Comparison of ENCODE assay signal across 22 cellular contexts in the genomic region with DNA sequence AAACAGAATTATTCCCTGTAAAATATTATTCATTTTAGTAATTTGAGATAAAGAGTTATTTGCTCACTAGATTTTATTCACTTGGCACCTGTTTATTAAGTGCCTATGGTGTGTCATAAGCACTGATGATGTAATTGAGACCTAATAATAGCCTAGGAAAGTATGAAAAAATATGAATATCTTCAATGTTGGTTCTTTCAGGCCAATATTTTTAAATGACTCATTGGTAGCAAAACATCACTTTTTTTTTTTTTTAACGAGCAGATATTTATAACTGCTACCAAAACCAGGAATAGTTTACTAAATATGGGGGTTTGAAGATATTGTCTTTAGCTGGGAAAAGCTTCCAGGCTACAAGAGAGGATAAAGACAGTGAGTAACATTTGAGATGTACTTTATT.
DNase-seq lines count a peak whose midpoint lies in the region; ATAC-seq, FAIRE-seq and TF ChIP-seq lines count a peak whose summit lies in the region.
"Had no signal": no experiment of that assay in that cellular context is flagged by ENCODE, and none has a peak within 500 bp of the region (broad histone marks: within the 10 kb centered on the region; RNA-seq: fewer than 3 reads in every experiment).

No MANE protein-coding gene starts in this region.

- 64 to 70% methylated on average over 1 of the region's 1 CpG for WGBS in heart right ventricle, 2 donors

- ATAC-seq in heart right ventricle, result peak in 7 of 8 donors; percentile 27 to 69 (median 58)
- peak; percentile 57 for ATAC-seq in sciatic nerve
- ATAC-seq in HG03457 (IDR thresholded peaks at IDR 0.05; ENCODE audit: unreplicated experiment), result no peak
- ATAC-seq: CD8-positive, alpha-beta T cell; effector memory CD8-positive, alpha-beta T cell; naive thymus-derived CD8-positive, alpha-beta T cell; stimulated activated naive CD8-positive, alpha-beta T cell treated with anti-CD3 and anti-CD28 coated beads, Interleukin-15, Interleukin-2, amounts not matched to agents 100 U/mL and 50 U/mL, for 24 hours had no signal

- H3K4me3 ChIP-seq in AG10803 (ENCODE audit: low read length) (no peak overlapping the region), astrocyte (ENCODE audit: insufficient read depth, low read depth, low read length) (no peak overlapping the region), heart right ventricle (no peak overlapping the region)

- no peaks in the 10 kb centered on the region for H3K27me3 Mint-ChIP-seq in astrocyte (ENCODE audit: low read depth, unreplicated experiment)
- H3K27me3 Mint-ChIP-seq: activated naive CD8-positive, alpha-beta T cell; effector memory CD8-positive, alpha-beta T cell; progenitor cell of endocrine pancreas had no signal

- H3K9ac ChIP-seq in astrocyte (ENCODE audit: low read length), result no peak overlapping the region

- no peaks in the 10 kb centered on the region for H3K9me3 Mint-ChIP-seq in astrocyte (ENCODE audit: unreplicated experiment)
- H3K9me3 Mint-ChIP-seq: CD8-positive, alpha-beta T cell; HFFc6; T-helper 1 cell treated with Interleukin-12 subunit alpha and Interleukin-12 subunit beta and Interleukin-4 antibody, amounts not matched to agents 30 μg/mL and 1 μg/mL, for 36 hours had no signal

- no peaks in the 10 kb centered on the region for H3K27me3 ChIP-seq in astrocyte (ENCODE audit: insufficient read depth, low read length)
- H3K27me3 ChIP-seq in heart right ventricle, result no peaks in the 10 kb centered on the region

- no peak overlapping the region for H3K27ac Mint-ChIP-seq in astrocyte (ENCODE audit: unreplicated experiment)
- H3K27ac Mint-ChIP-seq: activated naive CD8-positive, alpha-beta T cell; CD8-positive, alpha-beta T cell; effector memory CD8-positive, alpha-beta T cell; naive thymus-derived CD8-positive, alpha-beta T cell; progenitor cell of endocrine pancreas; T-helper 1 cell treated with Interleukin-12 subunit alpha and Interleukin-12 subunit beta and Interleukin-4 antibody, amounts not matched to agents 30 μg/mL and 1 μg/mL, for 36 hours had no signal

- FAIRE-seq in astrocyte (lab: Jason Lieb, UNC), result no peak

- H3K4me1 ChIP-seq in astrocyte (ENCODE audit: insufficient read depth, low read length) (peaks cover 6% of the 10 kb centered on the region), heart right ventricle (peaks cover 7 to 41% (median 31%) of the 10 kb centered on the region in 9 donors)

- H3K79me2 ChIP-seq in astrocyte (ENCODE audit: insufficient read depth, low read length), result no peaks in the 10 kb centered on the region

- DNase-seq in AG10803 (ENCODE audit: low read depth), result peak; percentile 56
- DNase-seq in astrocyte (ENCODE audit: low read depth), result no peak
- no peak for DNase-seq in heart right ventricle
- no peak for DNase-seq in sciatic nerve (ENCODE audit: low spot score)
- no peak for DNase-seq in NCI-H1417 (lab: John Stamatoyannopoulos, UW)
- DNase-seq in NCI-H748 treated with DMSO at 0.1 percent for 48 hours (lab: John Stamatoyannopoulos, UW), result no peak
- DNase-seq in activated CD4-positive, alpha-beta T cell treated with anti-CD3 and anti-CD28 coated beads, Interleukin-2, amount 50 U/mL, for 48 hours, result no peak
- DNase-seq: ACHN; caudate nucleus; CD8-positive, alpha-beta T cell; DND-41; effector memory CD8-positive, alpha-beta T cell; foreskin melanocyte; naive thymus-derived CD8-positive, alpha-beta T cell; NCI-H1694; NCI-H2227 treated with DMSO at 0.1 percent for 48 hours; stimulated activated naive CD8-positive, alpha-beta T cell treated with anti-CD3 and anti-CD28 coated beads, Interleukin-15, Interleukin-2, amounts not matched to agents 100 U/mL and 50 U/mL, for 24 hours had no signal

- no peaks in the 10 kb centered on the region for H3K9me3 ChIP-seq in astrocyte (ENCODE audit: insufficient read depth, low read depth, low read length)
- H3K9me3 ChIP-seq in heart right ventricle, result no peaks in the 10 kb centered on the region

- H4K20me1 ChIP-seq in astrocyte (ENCODE audit: insufficient read depth, low read length), result no peaks in the 10 kb centered on the region

- H3K4me1 Mint-ChIP-seq in astrocyte (ENCODE audit: low read depth, unreplicated experiment), result peaks cover 8% of the 10 kb centered on the region
- H3K4me1 Mint-ChIP-seq: naive thymus-derived CD8-positive, alpha-beta T cell had no signal

- no peaks in the 10 kb centered on the region for H3K36me3 Mint-ChIP-seq in astrocyte (ENCODE audit: low read depth, unreplicated experiment)
- H3K36me3 Mint-ChIP-seq: activated naive CD8-positive, alpha-beta T cell; CD8-positive, alpha-beta T cell; naive thymus-derived CD8-positive, alpha-beta T cell had no signal

- intact Hi-C loops in heart right ventricle (cut with DNase I) (no loop called here), sciatic nerve (cut with DNase I) (no loop called here)

- H3K27ac ChIP-seq in astrocyte (ENCODE audit: low read depth, low read length) (peak overlapping the region; percentile 1), heart right ventricle (peak overlapping the region in 8 of 10 donors; percentile 6 to 82 (median 62))

- no peaks in the 10 kb centered on the region for H3K36me3 ChIP-seq in astrocyte (ENCODE audit: insufficient read depth, low read length)
- no peaks in the 10 kb centered on the region for H3K36me3 ChIP-seq in heart right ventricle

- H2AFZ ChIP-seq in astrocyte (ENCODE audit: low read depth, low read length), result no peak overlapping the region

- no peak overlapping the region for H3K4me3 Mint-ChIP-seq in astrocyte (ENCODE audit: unreplicated experiment)
- H3K4me3 Mint-ChIP-seq: activated naive CD8-positive, alpha-beta T cell; CD8-positive, alpha-beta T cell; effector memory CD8-positive, alpha-beta T cell; HFFc6; T-helper 1 cell treated with Interleukin-12 subunit alpha and Interleukin-12 subunit beta and Interleukin-4 antibody, amounts not matched to agents 30 μg/mL and 1 μg/mL, for 36 hours had no signal

- no peak overlapping the region for H3K4me2 ChIP-seq in astrocyte (ENCODE audit: low read length)

- TF ChIP-seq CTCF in AG10803 (conservative IDR thresholded peaks at IDR 0.05; ENCODE audit: low read length) (no peak), astrocyte (IDR thresholded peaks at IDR 0.05; ENCODE audit: insufficient read depth, low read depth, low read length) (no peak), heart right ventricle (IDR thresholded peaks at IDR 0.05) (no peak)
